ENCODE assay signal across 21 cellular contexts in genomic region chr7:82511542-82511941, GRCh38.
DNase-seq lines count a peak whose midpoint lies in the region; ATAC-seq, FAIRE-seq and TF ChIP-seq lines count a peak whose summit lies in the region.
"Had no signal": no experiment of that assay in that cellular context is flagged by ENCODE, and none has a peak within 500 bp of the region (broad histone marks: within the 10 kb centered on the region; RNA-seq: fewer than 3 reads in every experiment).

No MANE protein-coding gene starts in this region.

- DNase-seq in HepG2 (ENCODE audit: low spot score) (no peak), right lobe of liver (no peak), frontal cortex (ENCODE audit: low spot score in 2 of 2) (no peak), COR-L47 (lab: John Stamatoyannopoulos, UW) (no peak), SK-N-DZ (ENCODE audit: low spot score) (no peak)
- DNase-seq in activated naive CD4-positive, alpha-beta T cell treated with anti-CD3 and anti-CD28 coated beads, Interleukin-2, amount 10 ng/mL, durations not matched to agents 7 days and 5 days, result no peak
- DNase-seq: Caco-2; CD4-positive, CD25-positive, alpha-beta regulatory T cell; CD8-positive, alpha-beta memory T cell; GDM1; HCEC 1CT had no signal

- H3K36me3 ChIP-seq in HepG2 (replicated peaks in 1 of 2; ENCODE audit: control insufficient read depth in 1 of 2, insufficient read depth in 2 of 2, low read length in 2 of 2) (no peaks in the 10 kb centered on the region), right lobe of liver (no peaks in the 10 kb centered on the region)
- H3K36me3 ChIP-seq: BLaER1 treated with 17β-estradiol and CSF1 and Interleukin-3, amounts not matched to agents 10 nM and 100 nM had no signal

- TF ChIP-seq POLR2A in HepG2 (IDR thresholded peaks at IDR 0.05; ENCODE audit: insufficient read depth in 1 of 2, low read depth in 2 of 2, low read length in 2 of 2), result no peak
- no peak for TF ChIP-seq POLR2A in right lobe of liver (IDR thresholded peaks at IDR 0.05)

- no peak overlapping the region for H2AFZ ChIP-seq in HepG2 (ENCODE audit: low read length)
- H2AFZ ChIP-seq: GM23338 had no signal

- H3K27me3 ChIP-seq in HepG2 (ENCODE audit: control insufficient read depth in 1 of 2, insufficient read depth in 2 of 2, low read length in 2 of 2) (no peaks in the 10 kb centered on the region), right lobe of liver (no peaks in the 10 kb centered on the region)
- H3K27me3 ChIP-seq: BLaER1 treated with 17β-estradiol and CSF1 and Interleukin-3, amounts not matched to agents 10 nM and 100 nM had no signal

- no TSS peak for BruUV-seq in HepG2 (replicated peaks; lab: Mats Ljungman, UMichigan)

- H3K4me1 Mint-ChIP-seq in activated naive CD4-positive, alpha-beta T cell treated with anti-CD3 and anti-CD28 coated beads, Interleukin-2, amount 10 ng/mL, durations not matched to agents 7 days and 5 days, result no peaks in the 10 kb centered on the region
- H3K4me1 Mint-ChIP-seq: B cell; CD4-positive, CD25-positive, alpha-beta regulatory T cell; CD8-positive, alpha-beta memory T cell had no signal

- no peak overlapping the region for H3K27ac Mint-ChIP-seq in activated naive CD4-positive, alpha-beta T cell treated with anti-CD3 and anti-CD28 coated beads, Interleukin-2, amount 10 ng/mL, durations not matched to agents 7 days and 5 days
- H3K27ac Mint-ChIP-seq: B cell; CD8-positive, alpha-beta memory T cell; GM23338 had no signal

- H3K4me1 ChIP-seq in HepG2 (ENCODE audit: insufficient read depth, low read length) (no peaks in the 10 kb centered on the region), right lobe of liver (no peaks in the 10 kb centered on the region)
- H3K4me1 ChIP-seq: Caco-2 had no signal

- in situ Hi-C loops in HepG2 (cut with HindIII; ENCODE audit: extremely low pct_ligation_motif_present, low pct_unique_long_range_greater_than_20kb), result no loop called here

- peaks cover 4% of the 10 kb centered on the region for H3K9me3 Mint-ChIP-seq in activated naive CD4-positive, alpha-beta T cell treated with anti-CD3 and anti-CD28 coated beads, Interleukin-2, amount 10 ng/mL, durations not matched to agents 7 days and 5 days
- H3K9me3 Mint-ChIP-seq: GM23338 had no signal

- intact Hi-C loops in HepG2 (cut with micrococcal nuclease; ENCODE audit: unreplicated experiment), result no loop called here
- intact Hi-C loops in right lobe of liver (cut with DNase I), result no loop called here

- H3K9ac ChIP-seq in HepG2 (ENCODE audit: insufficient read depth, low read depth, low read length), result no peak overlapping the region
- H3K9ac ChIP-seq: BLaER1 treated with 17β-estradiol and CSF1 and Interleukin-3, amounts not matched to agents 10 nM and 100 nM had no signal

- H3K27me3 Mint-ChIP-seq in activated naive CD4-positive, alpha-beta T cell treated with anti-CD3 and anti-CD28 coated beads, Interleukin-2, amount 10 ng/mL, durations not matched to agents 7 days and 5 days, result peaks cover 3% of the 10 kb centered on the region
- H3K27me3 Mint-ChIP-seq: B cell; CD4-positive, CD25-positive, alpha-beta regulatory T cell had no signal

- no peaks in the 10 kb centered on the region for H3K79me2 ChIP-seq in HepG2 (ENCODE audit: insufficient read depth, low read length)

- POLR2A ChIA-PET in HepG2 (lab: Yijun Ruan, JAX), result no interaction called here

- TF ChIP-seq RAD21 in HepG2 (CRISPR knock-in tag; IDR thresholded peaks at IDR 0.05), result no peak

- no peak overlapping the region for H3K27ac ChIP-seq in HepG2 (ENCODE audit: extremely low read length, insufficient read depth, low read length)
- H3K27ac ChIP-seq in right lobe of liver, result no peak overlapping the region
- H3K27ac ChIP-seq in VCaP, result peak overlapping the region; percentile 60
- H3K27ac ChIP-seq: 22Rv1; BLaER1 treated with 17β-estradiol and CSF1 and Interleukin-3, amounts not matched to agents 10 nM and 100 nM had no signal

- FAIRE-seq in HepG2 (lab: Jason Lieb, UNC), result no peak
- FAIRE-seq in frontal cortex (lab: Jason Lieb, UNC), result peak; percentile 31
- FAIRE-seq: D721Med, GM12892, GM18507, H54, HTR-8/SVneo had no signal

- H3K4me2 ChIP-seq in HepG2 (ENCODE audit: low read depth, low read length), result no peak overlapping the region
- H3K4me2 ChIP-seq: BLaER1 treated with 17β-estradiol and CSF1 and Interleukin-3, amounts not matched to agents 10 nM and 100 nM; GM23338 had no signal

- no peak overlapping the region for H3K4me3 Mint-ChIP-seq in activated naive CD4-positive, alpha-beta T cell treated with anti-CD3 and anti-CD28 coated beads, Interleukin-2, amount 10 ng/mL, durations not matched to agents 7 days and 5 days
- H3K4me3 Mint-ChIP-seq: B cell; CD4-positive, CD25-positive, alpha-beta regulatory T cell; CD8-positive, alpha-beta memory T cell; GM23338 had no signal

- no peaks in the 10 kb centered on the region for H3K9me3 ChIP-seq in HepG2 (ENCODE audit: low read length)
- no peaks in the 10 kb centered on the region for H3K9me3 ChIP-seq in right lobe of liver
- H3K9me3 ChIP-seq: Caco-2 had no signal

- CTCF ChIA-PET in HepG2 (lab: Yijun Ruan, JAX; ENCODE audit: low intra/inter-chr PET ratio, low total read pairs), result no interaction called here
- CTCF ChIA-PET in activated naive CD4-positive, alpha-beta T cell treated with anti-CD3 and anti-CD28 coated beads, Interleukin-2, amount 10 ng/mL, durations not matched to agents 7 days and 5 days (lab: Charles Lee), result no interaction called here

- H4K20me1 ChIP-seq in HepG2 (ENCODE audit: insufficient read depth, low read length), result no peaks in the 10 kb centered on the region
- H4K20me1 ChIP-seq: BLaER1 treated with 17β-estradiol and CSF1 and Interleukin-3, amounts not matched to agents 10 nM and 100 nM had no signal

- no peaks in the 10 kb centered on the region for H3K36me3 Mint-ChIP-seq in activated naive CD4-positive, alpha-beta T cell treated with anti-CD3 and anti-CD28 coated beads, Interleukin-2, amount 10 ng/mL, durations not matched to agents 7 days and 5 days
- H3K36me3 Mint-ChIP-seq: CD4-positive, CD25-positive, alpha-beta regulatory T cell; CD8-positive, alpha-beta memory T cell had no signal

- no peak for TF ChIP-seq CTCF in HepG2 (CRISPR knock-in tag; IDR thresholded peaks at IDR 0.05)
- TF ChIP-seq CTCF in right lobe of liver (IDR thresholded peaks at IDR 0.05), result no peak
- no peak for TF ChIP-seq CTCF in VCaP (conservative IDR thresholded peaks at IDR 0.05)

- TF ChIP-seq EP300 in HepG2 (IDR thresholded peaks at IDR 0.05; ENCODE audit: low read depth in 2 of 2, low read length in 2 of 2), result no peak
- TF ChIP-seq EP300 in HepG2 (CRISPR knock-in tag; IDR thresholded peaks at IDR 0.05; ENCODE audit: borderline replicate concordance), result no peak

- ATAC-seq in HepG2 (no peak), right lobe of liver (no peak)
- ATAC-seq: GM23338 had no signal

- H3K4me3 ChIP-seq in HepG2 (replicated peaks in 1 of 3; ENCODE audit: insufficient read depth in 1 of 3, low read depth in 2 of 3, low read length in 3 of 3) (no peak overlapping the region), right lobe of liver (no peak overlapping the region)
- H3K4me3 ChIP-seq: BLaER1 treated with 17β-estradiol and CSF1 and Interleukin-3, amounts not matched to agents 10 nM and 100 nM; GM23338 had no signal

TF ChIP-seq in HepG2, 621 proteins besides CTCF, POLR2A, EP300 and RAD21:
- TF ChIP-seq MAFF (IDR thresholded peaks at IDR 0.05; ENCODE audit: low read depth, low read length) (peak; percentile 44; the same call in 1 of the 2 replicates), PHF5A (CRISPR knock-in tag; IDR thresholded peaks at IDR 0.05; ENCODE audit: low read depth, unreplicated experiment) (no peak), MAFK (conservative IDR thresholded peaks at IDR 0.05 in 1 of 2, IDR thresholded peaks at IDR 0.05 in 1 of 2; ENCODE audit: low read length in 2 of 2) (peak in 1 of 2 experiments; percentile 71; a peak in 2 of 4 replicates)
